8 cellular contexts compared by ENCODE assay signal in the genomic region with DNA sequence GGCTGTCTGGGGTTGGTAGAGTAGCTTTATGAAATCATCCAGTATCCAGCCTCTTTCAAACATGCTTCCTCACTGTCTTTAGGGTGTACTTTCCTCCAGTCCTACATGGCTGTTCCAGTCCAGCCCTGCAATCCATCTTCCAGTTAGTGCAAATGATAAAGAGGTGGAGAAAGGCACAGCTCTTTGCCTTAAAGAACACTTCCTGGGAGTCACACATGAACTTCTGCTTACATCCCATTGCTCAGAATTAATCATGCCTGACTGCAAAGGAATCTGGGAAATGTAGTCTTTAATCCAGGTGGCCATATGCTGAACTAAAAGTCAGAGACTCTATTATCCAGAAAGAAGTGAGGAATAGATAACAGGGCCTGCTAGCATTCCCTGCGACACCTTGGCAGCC.
A peak's percentile ranks its signal among the peaks of the same experiment; 100 is the strongest.
DNase-seq lines count a peak whose midpoint lies in the region; TF ChIP-seq lines count a peak whose summit lies in the region.

No MANE protein-coding gene starts in this region.

- H3K4me1 ChIP-seq in breast epithelium (no peaks in the 10 kb centered on the region), neuron (ENCODE audit: insufficient read depth, low read length) (peaks cover 21% of the 10 kb centered on the region), suprapubic skin (no peaks in the 10 kb centered on the region)

- TF ChIP-seq POLR2A in breast epithelium (IDR thresholded peaks at IDR 0.05) (no peak), suprapubic skin (IDR thresholded peaks at IDR 0.05) (no peak)

- BruUV-seq in MCF 10A (replicated peaks; lab: Mats Ljungman, UMichigan), result no TSS peak

- H3K36me3 ChIP-seq in breast epithelium, result no peaks in the 10 kb centered on the region
- no peaks in the 10 kb centered on the region for H3K36me3 ChIP-seq in neuron (ENCODE audit: insufficient read depth, low read length)
- no peaks in the 10 kb centered on the region for H3K36me3 ChIP-seq in suprapubic skin

- intact Hi-C loops in MCF 10A (cut with micrococcal nuclease), result loop anchor here (5.0 kb wide), 1 partner anchor 213 kb away; no protein-coding TSS in a partner anchor
- intact Hi-C loops in breast epithelium (cut with DNase I; ENCODE audit: low total_unique reads), result no loop called here

- CTCF ChIA-PET in MCF 10A (lab: Yijun Ruan, JAX), result interaction anchor here (0.6 to 1.6 kb wide), 4 partner anchors 14 to 151 kb away, joined by 3 to 6 read pairs (median 4); a partner anchor contains a TSS

- H3K9me3 Mint-ChIP-seq in MCF 10A (ENCODE audit: unreplicated experiment), result no peaks in the 10 kb centered on the region
- H3K9me3 Mint-ChIP-seq in chondrocyte (ENCODE audit: low read depth), result no peaks in the 10 kb centered on the region

- H3K27me3 Mint-ChIP-seq in MCF 10A (ENCODE audit: insufficient read depth, unreplicated experiment) (no peaks in the 10 kb centered on the region), chondrocyte (ENCODE audit: low read depth) (no peaks in the 10 kb centered on the region)

- H3K27ac Mint-ChIP-seq in MCF 10A (ENCODE audit: low read depth, unreplicated experiment), result peak overlapping the region; percentile 67
- no peak overlapping the region for H3K27ac Mint-ChIP-seq in chondrocyte (ENCODE audit: unreplicated experiment)

- H3K4me1 Mint-ChIP-seq in MCF 10A (ENCODE audit: insufficient read depth, unreplicated experiment) (peaks cover 35% of the 10 kb centered on the region), chondrocyte (ENCODE audit: low read depth) (peaks cover 23% of the 10 kb centered on the region)

- WGBS in suprapubic skin, result 71% methylated on average over 1 of the region's 1 CpG

- DNase-seq in MCF 10A (ENCODE audit: unreplicated experiment) (peak; percentile 79), breast epithelium (ENCODE audit: low spot score in 2 of 2) (no peak), NCI-H524 treated with DMSO at 0.1 percent for 48 hours (lab: John Stamatoyannopoulos, UW) (peak; percentile 15), dedifferentiated amniotic fluid mesenchymal stem cell (ENCODE audit: extremely low spot score) (peak; percentile 31), suprapubic skin (ENCODE audit: low spot score in 2 of 2) (no peak), chondrocyte (ENCODE audit: low spot score) (no peak), GM13977 (ENCODE audit: low spot score) (no peak)

- H3K27ac ChIP-seq in breast epithelium (no peak overlapping the region), suprapubic skin (no peak overlapping the region)

- POLR2A ChIA-PET in MCF 10A (lab: Yijun Ruan, JAX), result interaction anchor here (0.6 to 1.2 kb wide), 6 partner anchors 9 to 63 kb away, joined by 3 to 5 read pairs (median 4); no protein-coding TSS in a partner anchor

- H3K4me3 ChIP-seq in breast epithelium (no peak overlapping the region), neuron (ENCODE audit: low read length) (no peak overlapping the region), suprapubic skin (no peak overlapping the region)

- no peak for TF ChIP-seq CTCF in MCF 10A (IDR thresholded peaks at IDR 0.05; ENCODE audit: unreplicated experiment)
- no peak for TF ChIP-seq CTCF in breast epithelium (IDR thresholded peaks at IDR 0.05)
- no peak for TF ChIP-seq CTCF in suprapubic skin (IDR thresholded peaks at IDR 0.05)
- TF ChIP-seq CTCF in chondrocyte (IDR thresholded peaks at IDR 0.05), result no peak
- no peak for TF ChIP-seq CTCF in GM13977 (IDR thresholded peaks at IDR 0.05; ENCODE audit: extremely low read depth, insufficient read depth, missing control alignments)

- H3K9me3 ChIP-seq in breast epithelium (no peaks in the 10 kb centered on the region), neuron (ENCODE audit: low read length) (no peaks in the 10 kb centered on the region), suprapubic skin (no peaks in the 10 kb centered on the region)

- H3K27me3 ChIP-seq in breast epithelium (no peaks in the 10 kb centered on the region), neuron (ENCODE audit: insufficient read depth, low read length) (peaks cover 2% of the 10 kb centered on the region), suprapubic skin (no peaks in the 10 kb centered on the region)

- H3K36me3 Mint-ChIP-seq in MCF 10A (ENCODE audit: insufficient read depth, unreplicated experiment) (no peaks in the 10 kb centered on the region), chondrocyte (ENCODE audit: low read depth) (no peaks in the 10 kb centered on the region)

- in situ Hi-C loops in GM13977 (cut with MboI; ENCODE audit: low pct_unique_long_range_greater_than_20kb, low sequenced_read_pairs, unreplicated experiment), result no loop called here

- peak overlapping the region; percentile 23 for H2AFZ ChIP-seq in neuron (ENCODE audit: low read depth, low read length)

- peak overlapping the region; percentile 48 for H3K4me3 Mint-ChIP-seq in MCF 10A (ENCODE audit: unreplicated experiment)
- H3K4me3 Mint-ChIP-seq in chondrocyte (ENCODE audit: unreplicated experiment), result no peak overlapping the region

- TF ChIP-seq EP300 in suprapubic skin (IDR thresholded peaks at IDR 0.05), result no peak

Comparison
In these comparisons a context has a peak if more than half of its experiments do, and no peak if none do; other contexts are left out.
1. DNase-seq: peak in MCF 10A (single experiment), NCI-H524 treated with DMSO at 0.1 percent for 48 hours (single experiment) and dedifferentiated amniotic fluid mesenchymal stem cell (single experiment); none in breast epithelium (0 of 2), suprapubic skin (0 of 2), chondrocyte (single experiment) and GM13977 (single experiment).